In the genomic region with DNA sequence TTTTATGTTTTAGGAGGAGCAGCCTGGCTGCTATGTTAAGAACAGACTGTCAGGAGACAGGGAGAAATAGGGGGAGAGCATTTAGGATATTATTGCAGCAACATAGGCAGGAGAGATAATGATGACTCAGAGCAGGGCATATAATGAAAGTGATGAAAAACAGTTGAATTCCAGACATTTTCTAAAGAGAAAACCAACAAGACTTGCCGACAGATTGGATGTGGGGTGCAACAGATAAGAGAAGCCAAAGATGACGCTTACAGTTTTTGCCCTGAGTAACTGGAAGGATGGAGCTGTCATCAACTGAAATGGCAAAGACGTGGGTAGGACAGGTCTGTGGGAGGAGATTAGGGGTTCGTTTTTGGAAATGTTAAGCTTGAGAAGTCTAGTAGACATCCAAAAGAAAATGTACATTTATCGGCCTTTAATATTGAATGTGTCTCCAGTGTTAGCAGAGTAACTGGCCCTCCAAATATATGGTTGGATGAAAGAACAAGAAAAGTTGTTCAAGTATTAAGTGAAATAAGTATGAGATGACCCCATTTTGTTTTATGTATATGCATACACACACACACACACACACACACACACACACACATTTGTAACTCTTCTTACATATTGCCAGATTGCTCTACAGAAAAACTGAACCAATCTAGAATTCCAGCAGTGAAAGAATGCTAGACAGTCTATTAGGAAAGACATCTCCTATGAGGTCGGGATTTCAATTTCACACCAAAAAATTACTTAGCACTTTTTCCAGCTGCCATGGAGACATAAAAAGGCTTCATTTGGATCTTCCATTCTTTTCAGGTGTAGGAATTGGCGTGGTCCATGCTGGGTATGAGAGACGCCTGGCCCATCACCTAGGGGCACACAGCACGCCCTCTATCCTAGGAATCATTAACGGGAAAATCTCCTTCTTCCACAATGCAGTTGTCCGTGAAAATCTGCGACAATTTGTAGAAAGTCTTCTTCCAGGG, we compare ENCODE assay signal across 19 cellular contexts. TPM values are rescaled to one million over a fixed set of nuclear protein-coding genes. Genes with fewer than 3 reads are reported as not detected.
DNase-seq lines count a peak whose midpoint lies in the region; ATAC-seq and TF ChIP-seq lines count a peak whose summit lies in the region.
"Had no signal": no experiment of that assay in that cellular context is flagged by ENCODE, and none has a peak within 500 bp of the region (broad histone marks: within the 10 kb centered on the region; RNA-seq: fewer than 3 reads in every experiment).

No MANE protein-coding gene starts in this region.

- H3K9ac ChIP-seq in PC-3 (ENCODE audit: low read length), result no peak overlapping the region
- H3K9ac ChIP-seq: BLaER1 had no signal

- H3K4me2 ChIP-seq in PC-3 (ENCODE audit: low read length), result no peak overlapping the region
- H3K4me2 ChIP-seq: BLaER1 had no signal

- H3F3A ChIP-seq in PC-3 (ENCODE audit: low read length, unreplicated experiment), result no peaks in the 10 kb centered on the region

- CTCF ChIA-PET in PC-3 (lab: Charles Lee), result no interaction called here

- no peaks in the 10 kb centered on the region for H3K4me1 ChIP-seq in PC-3 (ENCODE audit: insufficient read depth, low read length)
- H3K4me1 ChIP-seq: BLaER1, SJCRH30, spleen had no signal

- no peak overlapping the region for H2AFZ ChIP-seq in PC-3 (ENCODE audit: low read length)

- TF ChIP-seq CTCF in chondrocyte (IDR thresholded peaks at IDR 0.05) (no peak), nephron (IDR thresholded peaks at IDR 0.05; ENCODE audit: unreplicated experiment in 3 of 3) (no peak), PC-3 (conservative IDR thresholded peaks at IDR 0.05; ENCODE audit: low read depth, low read length) (no peak)

- no peaks in the 10 kb centered on the region for H3K79me2 ChIP-seq in PC-3 (ENCODE audit: low read length)

- peaks cover 27% of the 10 kb centered on the region; the same call in 1 of the 2 replicates for H3K36me3 ChIP-seq in PC-3 (ENCODE audit: low read depth, low read length)

- no peaks in the 10 kb centered on the region for H3K27me3 Mint-ChIP-seq in chondrocyte (ENCODE audit: low read depth)
- no peaks in the 10 kb centered on the region for H3K27me3 Mint-ChIP-seq in nephron (ENCODE audit: low read depth)
- H3K27me3 Mint-ChIP-seq: IgD-negative memory B cell; stimulated activated naive CD8-positive, alpha-beta T cell treated with anti-CD3 and anti-CD28 coated beads, Interleukin-15, Interleukin-2, amounts not matched to agents 100 ng/mL and 50 ng/mL, for 24 hours had no signal

- no peak overlapping the region for H3K4me3 Mint-ChIP-seq in chondrocyte (ENCODE audit: unreplicated experiment)
- H3K4me3 Mint-ChIP-seq in nephron, result no peak overlapping the region
- H3K4me3 Mint-ChIP-seq: IgD-negative memory B cell; stimulated activated naive CD8-positive, alpha-beta T cell treated with anti-CD3 and anti-CD28 coated beads, Interleukin-15, Interleukin-2, amounts not matched to agents 100 ng/mL and 50 ng/mL, for 24 hours had no signal

- no peaks in the 10 kb centered on the region for H3K9me3 Mint-ChIP-seq in chondrocyte (ENCODE audit: low read depth)
- H3K9me3 Mint-ChIP-seq in nephron, result no peaks in the 10 kb centered on the region
- H3K9me3 Mint-ChIP-seq: IgD-negative memory B cell; stimulated activated naive CD8-positive, alpha-beta T cell treated with anti-CD3 and anti-CD28 coated beads, Interleukin-15, Interleukin-2, amounts not matched to agents 100 ng/mL and 50 ng/mL, for 24 hours had no signal

- intact Hi-C loops in PC-3 (cut with micrococcal nuclease), result no loop called here

- ATAC-seq in PC-3 (no peak), HG02870 (IDR thresholded peaks at IDR 0.05; ENCODE audit: unreplicated experiment) (no peak)

- H3K27ac ChIP-seq in PC-3 (ENCODE audit: low read length), result no peak overlapping the region
- H3K27ac ChIP-seq: BLaER1, SJCRH30, spleen, VCaP had no signal

- H3K36me3 Mint-ChIP-seq in chondrocyte (ENCODE audit: low read depth) (peaks cover 29% of the 10 kb centered on the region), nephron (ENCODE audit: low read depth) (peaks cover 70% of the 10 kb centered on the region)

- no peaks in the 10 kb centered on the region for H3K9me2 ChIP-seq in PC-3 (replicated peaks; ENCODE audit: low read length)

- H3K27ac Mint-ChIP-seq in chondrocyte (ENCODE audit: unreplicated experiment), result peak overlapping the region; percentile 88
- H3K27ac Mint-ChIP-seq in nephron, result peak overlapping the region in 2 of 3 experiments; percentile 45 to 91
- H3K27ac Mint-ChIP-seq: stimulated activated naive CD8-positive, alpha-beta T cell treated with anti-CD3 and anti-CD28 coated beads, Interleukin-15, Interleukin-2, amounts not matched to agents 100 ng/mL and 50 ng/mL, for 24 hours had no signal

- H3K4me1 Mint-ChIP-seq in chondrocyte (ENCODE audit: low read depth), result peaks cover 21% of the 10 kb centered on the region
- no peaks in the 10 kb centered on the region for H3K4me1 Mint-ChIP-seq in nephron

- no TSS peak for BruUV-seq in PC-3 (replicated peaks; lab: Mats Ljungman, UMichigan)

- H3K4me3 ChIP-seq in PC-3 (ENCODE audit: low read length), result no peak overlapping the region
- H3K4me3 ChIP-seq: BLaER1, SJCRH30, spleen had no signal

- no peaks in the 10 kb centered on the region for H3K27me3 ChIP-seq in PC-3 (ENCODE audit: low read length)
- H3K27me3 ChIP-seq: BLaER1, SJCRH30, spleen had no signal

- DNase-seq in AG20443 (ENCODE audit: low spot score) (peak; percentile 68), NCI-H226 (peak; percentile 94), chondrocyte (ENCODE audit: low spot score) (no peak), PC-3 (no peak), SIG-M5 treated with dmso at 0.1 percent for 504 hours (lab: John Stamatoyannopoulos, UW; ENCODE audit: unreplicated experiment) (no peak), NCI-H1092 (lab: John Stamatoyannopoulos, UW) (no peak)
- DNase-seq: DMS79; glutamatergic neuron; H7; kidney glomerular epithelial cell; NK-92 treated with Interleukin-12 subunit alpha and Interleukin-12 subunit beta, amount 100 ng/mL, for 24 hours; SJCRH30; spleen had no signal

- H3K9me3 ChIP-seq in PC-3 (ENCODE audit: low read length), result no peaks in the 10 kb centered on the region
- H3K9me3 ChIP-seq: BLaER1, SJCRH30, spleen had no signal

- POLR2A ChIA-PET in PC-3 (lab: Charles Lee; ENCODE audit: unreplicated experiment), result interaction anchor here (0.6 kb wide), 1 partner anchor 17 kb away, joined by 3 read pairs; no protein-coding TSS in a partner anchor

- no peaks in the 10 kb centered on the region for H4K20me1 ChIP-seq in PC-3 (ENCODE audit: low read length)

RNA-seq across cellular contexts. Expression of a gene that starts 17.2 kb away (rescaled TPM):
- total RNA-seq in chondrocyte (19.9 to 22.8 TPM (median 20.4 TPM) in 3 replicates), PC-3 (2014; rRNA removed) (9.2 and 11.7 TPM in 2 replicates)

RNA-seq across cellular contexts. Expression of a gene that starts 19.9 kb away (rescaled TPM):
- 7.6 to 11.6 TPM (median 9.7 TPM) in 3 replicates for total RNA-seq in chondrocyte
- total RNA-seq in PC-3 (2014; rRNA removed), result 8.0 and 14.0 TPM in 2 replicates

RNA-seq across cellular contexts. Expression of a gene that starts 41.0 kb away (rescaled TPM):
- total RNA-seq in chondrocyte (0.68 to 1.1 TPM (median 0.82 TPM) in 3 replicates), PC-3 (2014; rRNA removed) (8.2 and 9.4 TPM in 2 replicates)
- total RNA-seq: SJCRH30 had no signal

Comparison
In these comparisons a context has a peak if more than half of its experiments do, and no peak if none do; other contexts are left out.
1. DNase-seq: peak in AG20443 (single experiment) and NCI-H226 (single experiment); none in chondrocyte (single experiment), PC-3 (single experiment), SIG-M5 treated with dmso at 0.1 percent for 504 hours (single experiment) and NCI-H1092 (single experiment).